36 cellular contexts compared by ENCODE assay signal in the genomic region with DNA sequence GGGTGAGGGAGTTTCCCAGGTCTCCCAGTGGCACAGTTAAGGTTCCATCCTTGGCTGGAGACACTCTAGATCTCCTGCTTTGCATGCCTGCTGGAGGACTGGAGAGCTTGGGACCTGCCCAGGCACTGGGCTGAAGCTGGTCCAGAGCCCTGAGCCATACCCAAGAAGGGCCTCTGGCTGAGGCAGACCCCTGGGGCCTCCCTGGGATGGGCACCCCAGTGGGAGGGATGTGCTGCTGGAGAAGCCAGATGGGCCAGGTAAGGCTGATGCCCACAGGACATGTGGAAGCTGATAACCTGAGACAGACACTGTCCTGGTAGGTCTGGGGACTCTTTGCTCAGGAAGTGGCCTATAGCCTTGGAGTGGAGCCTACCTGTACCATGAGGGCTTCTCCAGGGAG.
"Had no signal": no experiment of that assay in that cellular context is flagged by ENCODE, and none has a peak within 500 bp of the region (broad histone marks: within the 10 kb centered on the region; RNA-seq: fewer than 3 reads in every experiment).

No MANE protein-coding gene starts in this region.

- DNase-seq: activated B cell treated with CpG ODN at 0.5 μM for 24 hours; activated CD4-positive, alpha-beta memory T cell treated with anti-CD3 and anti-CD28 coated beads for 36 hours; activated CD4-positive, alpha-beta T cell treated with anti-CD3 and anti-CD28 coated beads for 4 hours; activated CD4-positive, alpha-beta T cell treated with anti-CD3 and anti-CD28 coated beads, Interleukin-2, amount 10 ng/mL, durations not matched to agents 24 days and 14 days; activated CD4-positive, alpha-beta T cell treated with anti-CD3 and anti-CD28 coated beads, Interleukin-2, amount 50 U/mL, for 1 hour; activated CD4-positive, alpha-beta T cell treated with anti-CD3 and anti-CD28 coated beads, Interleukin-2, amount 50 U/mL, for 4 hours; activated CD4-positive, CD25-positive, alpha-beta regulatory T cell treated with anti-CD3 and anti-CD28 coated beads, Interleukin-2, amount 50 U/mL, for 72 hours; activated CD8-positive, alpha-beta memory T cell treated with anti-CD3 and anti-CD28 coated beads, Interleukin-2, amount 50 U/mL, for 4 hours; activated CD8-positive, alpha-beta T cell treated with anti-CD3 and anti-CD28 coated beads for 36 hours; activated effector memory CD4-positive, alpha-beta T cell treated with Interleukin-2 at 50 U/mL for 16 hours; activated gamma-delta T cell; activated naive CD4-positive, alpha-beta T cell treated with anti-CD3 and anti-CD28 coated beads, Interleukin-2, amount 10 ng/mL, durations not matched to agents 7 days and 5 days; activated naive CD4-positive, alpha-beta T cell treated with Interleukin-2 at 50 U/mL for 16 hours; activated naive CD8-positive, alpha-beta T cell treated with anti-CD3 and anti-CD28 coated beads, Interleukin-2, amount 10 ng/mL, durations not matched to agents 7 days and 5 days; activated naive CD8-positive, alpha-beta T cell treated with anti-CD3 and anti-CD28 coated beads, Interleukin-2, amount 50 U/mL, for 24 hours; activated T-cell treated with anti-CD3 and anti-CD28 coated beads for 4 hours; activated T-cell treated with anti-CD3 and anti-CD28 coated beads, Interleukin-2, amount 50 U/mL, for 1 hour; activated T-cell treated with anti-CD3 and anti-CD28 coated beads, Interleukin-2, amount 50 U/mL, for 4 hours; activated T-cell treated with anti-CD3 and anti-CD28 coated beads, Interleukin-2, amount 50 U/mL, for 72 hours; amygdala; anterior cingulate cortex; central memory CD4-positive, alpha-beta T cell; SW 1271; T-helper 1 cell; T-helper 2 cell; T-helper 9 cell had no signal

- H3K4me1 Mint-ChIP-seq: activated B cell treated with CpG ODN at 0.5 μM for 24 hours; activated CD4-positive, alpha-beta T cell treated with anti-CD3 and anti-CD28 coated beads, Interleukin-2, amount 10 ng/mL, durations not matched to agents 24 days and 14 days; activated naive CD4-positive, alpha-beta T cell treated with anti-CD3 and anti-CD28 coated beads, Interleukin-2, amount 10 ng/mL, durations not matched to agents 7 days and 5 days; activated naive CD4-positive, alpha-beta T cell treated with anti-CD3 and anti-CD28 coated beads, Interleukin-2, amount 50 U/mL, for 24 hours; activated naive CD8-positive, alpha-beta T cell treated with anti-CD3 and anti-CD28 coated beads, Interleukin-2, amount 10 ng/mL, durations not matched to agents 7 days and 5 days; activated naive CD8-positive, alpha-beta T cell treated with anti-CD3 and anti-CD28 coated beads, Interleukin-2, amount 50 U/mL, for 24 hours; brain had no signal

- H3K4me1 ChIP-seq: ascending aorta had no signal

- H3K27ac Mint-ChIP-seq: activated B cell treated with CpG ODN at 0.5 μM for 24 hours; activated CD4-positive, alpha-beta memory T cell treated with anti-CD3 and anti-CD28 coated beads for 36 hours; activated CD4-positive, alpha-beta T cell treated with anti-CD3 and anti-CD28 coated beads, Interleukin-2, amount 10 ng/mL, durations not matched to agents 24 days and 14 days; activated CD8-positive, alpha-beta T cell treated with anti-CD3 and anti-CD28 coated beads for 36 hours; activated naive CD4-positive, alpha-beta T cell treated with anti-CD3 and anti-CD28 coated beads, Interleukin-2, amount 10 ng/mL, durations not matched to agents 7 days and 5 days; activated naive CD4-positive, alpha-beta T cell treated with anti-CD3 and anti-CD28 coated beads, Interleukin-2, amount 50 U/mL, for 24 hours; activated naive CD8-positive, alpha-beta T cell; activated naive CD8-positive, alpha-beta T cell treated with anti-CD3 and anti-CD28 coated beads, Interleukin-2, amount 10 ng/mL, durations not matched to agents 7 days and 5 days; activated naive CD8-positive, alpha-beta T cell treated with anti-CD3 and anti-CD28 coated beads, Interleukin-2, amount 50 U/mL, for 24 hours; activated T-cell treated with anti-CD3 and anti-CD28 coated beads, Interleukin-2, amount 50 U/mL, for 72 hours; activated T-helper 1 cell treated with anti-CD3 and anti-CD28 coated beads, Interleukin-12 subunit alpha, Interleukin-12 subunit beta, Interleukin-2, Interleukin-4 antibody, amounts not matched to agents 30 ng/mL and 10 ng/mL and 1 ng/mL, durations not matched to agents 14 hours and 24 hours and 36 hours; activated T-helper 2 cell treated with anti-CD3 and anti-CD28 coated beads, Interferon-gamma antibody, Interleukin-2, Interleukin-4, amounts not matched to agents 10 μg/mL and 5 μg/mL and 100 μg/mL, durations not matched to agents 14 hours and 24 hours and 36 hours; brain; T-helper 1 cell treated with Interleukin-12 subunit alpha and Interleukin-12 subunit beta and Interleukin-4 antibody, amounts not matched to agents 30 μg/mL and 1 μg/mL, for 36 hours; T-helper 2 cell treated with Interferon-gamma antibody and Interleukin-4, amounts not matched to agents 5 μg/mL and 100 μg/mL, for 36 hours had no signal

- H3K36me3 Mint-ChIP-seq: activated CD4-positive, alpha-beta memory T cell treated with anti-CD3 and anti-CD28 coated beads for 36 hours; activated naive CD4-positive, alpha-beta T cell treated with anti-CD3 and anti-CD28 coated beads, Interleukin-2, amount 10 ng/mL, durations not matched to agents 7 days and 5 days; activated naive CD4-positive, alpha-beta T cell treated with anti-CD3 and anti-CD28 coated beads, Interleukin-2, amount 50 U/mL, for 24 hours; activated naive CD8-positive, alpha-beta T cell; activated naive CD8-positive, alpha-beta T cell treated with anti-CD3 and anti-CD28 coated beads, Interleukin-2, amount 10 ng/mL, durations not matched to agents 7 days and 5 days; brain had no signal

- H3K9me3 Mint-ChIP-seq: activated CD4-positive, alpha-beta memory T cell treated with anti-CD3 and anti-CD28 coated beads for 36 hours; activated CD4-positive, alpha-beta T cell treated with anti-CD3 and anti-CD28 coated beads, Interleukin-2, amount 10 ng/mL, durations not matched to agents 24 days and 14 days; activated CD8-positive, alpha-beta T cell treated with anti-CD3 and anti-CD28 coated beads for 36 hours; activated naive CD4-positive, alpha-beta T cell treated with anti-CD3 and anti-CD28 coated beads, Interleukin-2, amount 10 ng/mL, durations not matched to agents 7 days and 5 days; activated naive CD4-positive, alpha-beta T cell treated with anti-CD3 and anti-CD28 coated beads, Interleukin-2, amount 50 U/mL, for 24 hours; activated naive CD8-positive, alpha-beta T cell treated with anti-CD3 and anti-CD28 coated beads, Interleukin-2, amount 10 ng/mL, durations not matched to agents 7 days and 5 days; activated naive CD8-positive, alpha-beta T cell treated with anti-CD3 and anti-CD28 coated beads, Interleukin-2, amount 50 U/mL, for 24 hours; activated T-cell treated with anti-CD3 and anti-CD28 coated beads, Interleukin-2, amount 50 U/mL, for 4 hours; activated T-cell treated with anti-CD3 and anti-CD28 coated beads, Interleukin-2, amount 50 U/mL, for 72 hours; activated T-helper 1 cell treated with anti-CD3 and anti-CD28 coated beads, Interleukin-12 subunit alpha, Interleukin-12 subunit beta, Interleukin-2, Interleukin-4 antibody, amounts not matched to agents 30 ng/mL and 10 ng/mL and 1 ng/mL, durations not matched to agents 14 hours and 24 hours and 36 hours; activated T-helper 2 cell treated with anti-CD3 and anti-CD28 coated beads, Interferon-gamma antibody, Interleukin-2, Interleukin-4, amounts not matched to agents 10 μg/mL and 5 μg/mL and 100 μg/mL, durations not matched to agents 14 hours and 24 hours and 36 hours; brain; T-helper 1 cell treated with Interleukin-12 subunit alpha and Interleukin-12 subunit beta and Interleukin-4 antibody, amounts not matched to agents 30 μg/mL and 1 μg/mL, for 36 hours; T-helper 2 cell treated with Interferon-gamma antibody and Interleukin-4, amounts not matched to agents 5 μg/mL and 100 μg/mL, for 36 hours had no signal

- H3K27me3 ChIP-seq: ascending aorta had no signal

- H3K36me3 ChIP-seq: ascending aorta, cardiac muscle cell had no signal

- H3K27ac ChIP-seq: ascending aorta, cardiac muscle cell, VCaP had no signal

- H3K9me3 ChIP-seq: ascending aorta had no signal

- ATAC-seq: activated CD8-positive, alpha-beta T cell treated with anti-CD3 and anti-CD28 coated beads for 36 hours; activated naive CD8-positive, alpha-beta T cell treated with anti-CD3 and anti-CD28 coated beads, Interleukin-2, amount 50 U/mL, for 24 hours; activated T-cell treated with anti-CD3 and anti-CD28 coated beads, Interleukin-2, amount 50 U/mL, for 4 hours; activated T-cell treated with anti-CD3 and anti-CD28 coated beads, Interleukin-2, amount 50 U/mL, for 72 hours had no signal

- H3K4me3 ChIP-seq: ascending aorta, cardiac muscle cell had no signal

- H3K27me3 Mint-ChIP-seq: activated B cell treated with CpG ODN at 0.5 μM for 24 hours; activated CD4-positive, alpha-beta T cell treated with anti-CD3 and anti-CD28 coated beads, Interleukin-2, amount 10 ng/mL, durations not matched to agents 24 days and 14 days; activated CD8-positive, alpha-beta T cell treated with anti-CD3 and anti-CD28 coated beads for 36 hours; activated naive CD4-positive, alpha-beta T cell treated with anti-CD3 and anti-CD28 coated beads, Interleukin-2, amount 10 ng/mL, durations not matched to agents 7 days and 5 days; activated naive CD8-positive, alpha-beta T cell treated with anti-CD3 and anti-CD28 coated beads, Interleukin-2, amount 10 ng/mL, durations not matched to agents 7 days and 5 days; activated naive CD8-positive, alpha-beta T cell treated with anti-CD3 and anti-CD28 coated beads, Interleukin-2, amount 50 U/mL, for 24 hours had no signal

- H3K4me3 Mint-ChIP-seq: activated B cell treated with CpG ODN at 0.5 μM for 24 hours; activated CD4-positive, alpha-beta memory T cell treated with anti-CD3 and anti-CD28 coated beads for 36 hours; activated CD4-positive, alpha-beta T cell treated with anti-CD3 and anti-CD28 coated beads, Interleukin-2, amount 10 ng/mL, durations not matched to agents 24 days and 14 days; activated CD8-positive, alpha-beta T cell treated with anti-CD3 and anti-CD28 coated beads for 36 hours; activated naive CD4-positive, alpha-beta T cell treated with anti-CD3 and anti-CD28 coated beads, Interleukin-2, amount 10 ng/mL, durations not matched to agents 7 days and 5 days; activated naive CD4-positive, alpha-beta T cell treated with anti-CD3 and anti-CD28 coated beads, Interleukin-2, amount 50 U/mL, for 24 hours; activated naive CD8-positive, alpha-beta T cell; activated naive CD8-positive, alpha-beta T cell treated with anti-CD3 and anti-CD28 coated beads, Interleukin-2, amount 10 ng/mL, durations not matched to agents 7 days and 5 days; activated naive CD8-positive, alpha-beta T cell treated with anti-CD3 and anti-CD28 coated beads, Interleukin-2, amount 50 U/mL, for 24 hours; activated T-cell treated with anti-CD3 and anti-CD28 coated beads, Interleukin-2, amount 50 U/mL, for 4 hours; activated T-cell treated with anti-CD3 and anti-CD28 coated beads, Interleukin-2, amount 50 U/mL, for 72 hours; activated T-helper 1 cell treated with anti-CD3 and anti-CD28 coated beads, Interleukin-12 subunit alpha, Interleukin-12 subunit beta, Interleukin-2, Interleukin-4 antibody, amounts not matched to agents 30 ng/mL and 10 ng/mL and 1 ng/mL, durations not matched to agents 14 hours and 24 hours and 36 hours; brain; T-helper 1 cell treated with Interleukin-12 subunit alpha and Interleukin-12 subunit beta and Interleukin-4 antibody, amounts not matched to agents 30 μg/mL and 1 μg/mL, for 36 hours; T-helper 2 cell treated with Interferon-gamma antibody and Interleukin-4, amounts not matched to agents 5 μg/mL and 100 μg/mL, for 36 hours had no signal
